ENCODE assay signal across 25 cellular contexts in the genomic region with DNA sequence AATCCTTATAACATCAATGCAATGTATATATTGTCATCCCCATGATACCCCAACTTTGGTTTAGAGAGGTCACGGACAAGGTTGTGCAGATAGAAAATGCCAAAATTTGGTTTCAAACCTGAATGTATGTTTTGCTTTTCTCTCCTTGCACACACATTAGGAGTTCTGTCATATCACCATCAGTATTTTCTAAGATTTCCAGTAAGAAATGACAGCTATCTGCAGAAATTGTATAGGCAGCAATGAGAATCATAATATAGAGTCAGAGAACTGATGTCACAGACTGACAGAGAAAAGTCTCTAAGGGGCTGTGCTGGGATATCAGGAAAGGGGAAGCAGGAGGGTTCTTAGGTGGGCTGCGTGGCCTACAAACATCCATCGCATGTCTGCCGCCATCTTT.
"Had no signal": no experiment of that assay in that cellular context is flagged by ENCODE, and none has a peak within 500 bp of the region (broad histone marks: within the 10 kb centered on the region; RNA-seq: fewer than 3 reads in every experiment).

No MANE protein-coding gene starts in this region.

- H3K27ac ChIP-seq: coronary artery, dorsolateral prefrontal cortex, esophagus squamous epithelium, gastrocnemius medialis, heart right ventricle, left lung, lower lobe of right lung had no signal

- DNase-seq: dermis blood vessel endothelial cell; dorsolateral prefrontal cortex; effector CD4-positive, alpha-beta T cell; effector memory CD4-positive, alpha-beta T cell; esophagus squamous epithelium; foreskin fibroblast; foreskin melanocyte; gastrocnemius medialis; glutamatergic neuron; head of caudate nucleus; heart right ventricle; hippocampal formation; left cardiac atrium; left lung; left ventricle myocardium superior; lower lobe of right lung; mesenchymal stem cell; mucosa of descending colon; naive B cell had no signal

- H3K9me3 ChIP-seq: esophagus squamous epithelium, gastrocnemius medialis had no signal

- H3K4me3 Mint-ChIP-seq: mesothelial cell of epicardium had no signal

- ATAC-seq: gastrocnemius medialis, heart right ventricle, left cardiac atrium, left lung, left ventricle myocardium superior, lower lobe of right lung, mucosa of descending colon had no signal

- FAIRE-seq: colon, endothelial cell of umbilical vein, islet of Langerhans, keratinocyte had no signal

- H3K4me3 ChIP-seq: coronary artery, dorsolateral prefrontal cortex, esophagus squamous epithelium, gastrocnemius medialis, heart right ventricle, left lung, lower lobe of right lung, mucosa of descending colon had no signal

- H3K36me3 ChIP-seq: left lung, lower lobe of right lung had no signal

- H3K27me3 Mint-ChIP-seq: naive B cell had no signal

- H3K4me1 Mint-ChIP-seq: mesothelial cell of epicardium had no signal

- H3K4me1 ChIP-seq: esophagus squamous epithelium, gastrocnemius medialis, heart right ventricle, left lung, lower lobe of right lung had no signal

- H3K27me3 ChIP-seq: dorsolateral prefrontal cortex, esophagus squamous epithelium, gastrocnemius medialis, heart right ventricle, left lung had no signal

- H3K27ac Mint-ChIP-seq: mesothelial cell of epicardium had no signal
